In the genomic region with DNA sequence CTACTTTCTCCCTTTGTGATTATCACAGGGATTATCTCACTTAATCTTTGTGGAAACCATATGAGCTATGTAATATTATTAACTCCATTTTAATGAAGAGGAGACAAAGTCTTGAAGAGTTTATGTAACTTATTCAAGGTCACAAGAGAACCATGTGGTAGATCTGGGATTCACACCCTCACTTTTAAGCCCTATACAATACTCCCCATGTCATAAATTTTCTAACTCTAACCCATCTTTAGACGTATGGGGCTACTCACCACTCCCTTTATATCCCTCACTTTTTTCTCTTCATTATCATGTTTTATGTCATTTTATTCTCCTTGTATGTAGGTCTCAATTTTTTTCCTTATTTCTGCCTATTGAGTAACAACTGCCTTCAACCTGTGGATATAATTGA, we compare ENCODE assay signal across 20 cellular contexts.
A peak's percentile ranks its signal among the peaks of the same experiment; 100 is the strongest.
DNase-seq lines count a peak whose midpoint lies in the region; ATAC-seq lines count a peak whose summit lies in the region.
"Had no signal": no experiment of that assay in that cellular context is flagged by ENCODE, and none has a peak within 500 bp of the region (broad histone marks: within the 10 kb centered on the region; RNA-seq: fewer than 3 reads in every experiment).

No MANE protein-coding gene starts in this region.

- peaks cover 15% of the 10 kb centered on the region for H3K9me3 Mint-ChIP-seq in activated CD4-positive, alpha-beta memory T cell treated with anti-CD3 and anti-CD28 coated beads, Interleukin-2, amount 10 ng/mL, durations not matched to agents 7 days and 5 days
- H3K9me3 Mint-ChIP-seq in activated CD4-positive, alpha-beta memory T cell treated with anti-CD3 and anti-CD28 coated beads for 36 hours, result no peaks in the 10 kb centered on the region
- H3K9me3 Mint-ChIP-seq in stimulated activated naive CD8-positive, alpha-beta T cell treated with anti-CD3 and anti-CD28 coated beads, Interleukin-15, Interleukin-2, amounts not matched to agents 100 ng/mL and 50 ng/mL, for 24 hours, result peaks cover 24% of the 10 kb centered on the region
- H3K9me3 Mint-ChIP-seq in activated naive CD8-positive, alpha-beta T cell treated with anti-CD3 and anti-CD28 coated beads for 36 hours, result peaks cover 27% of the 10 kb centered on the region
- H3K9me3 Mint-ChIP-seq in stimulated activated naive CD8-positive, alpha-beta T cell treated with anti-CD3 and anti-CD28 coated beads, Interleukin-15, amount 100 ng/mL, for 72 hours, result peaks cover 21 to 22% of the 10 kb centered on the region in 2 donors

- peaks cover 9% of the 10 kb centered on the region for H3K36me3 Mint-ChIP-seq in activated CD4-positive, alpha-beta memory T cell treated with anti-CD3 and anti-CD28 coated beads, Interleukin-2, amount 10 ng/mL, durations not matched to agents 7 days and 5 days (ENCODE audit: low read depth)
- no peaks in the 10 kb centered on the region for H3K36me3 Mint-ChIP-seq in activated CD4-positive, alpha-beta memory T cell treated with anti-CD3 and anti-CD28 coated beads for 36 hours
- H3K36me3 Mint-ChIP-seq in stimulated activated naive CD8-positive, alpha-beta T cell treated with anti-CD3 and anti-CD28 coated beads, Interleukin-15, Interleukin-2, amounts not matched to agents 100 ng/mL and 50 ng/mL, for 24 hours (ENCODE audit: low read depth), result peaks cover 21% of the 10 kb centered on the region
- H3K36me3 Mint-ChIP-seq in activated naive CD8-positive, alpha-beta T cell treated with anti-CD3 and anti-CD28 coated beads for 36 hours, result peaks cover 45% of the 10 kb centered on the region
- H3K36me3 Mint-ChIP-seq: CD8-positive, alpha-beta memory T cell had no signal

- POLR2A ChIA-PET in activated CD4-positive, alpha-beta memory T cell treated with anti-CD3 and anti-CD28 coated beads, Interleukin-2, amount 10 ng/mL, durations not matched to agents 7 days and 5 days (lab: Charles Lee), result interaction anchor here (0.9 to 2.3 kb wide), 5 partner anchors 15 to 666 kb away, joined by 3 to 7 read pairs (median 6); a partner anchor contains a TSS
- POLR2A ChIA-PET in activated CD4-positive, alpha-beta memory T cell treated with anti-CD3 and anti-CD28 coated beads for 36 hours (lab: Charles Lee), result interaction anchor here (1.0 kb wide), 2 partner anchors 37 to 47 kb away, joined by 3 to 5 read pairs; no protein-coding TSS in a partner anchor

- peak overlapping the region; percentile 69 for H3K27ac Mint-ChIP-seq in activated CD4-positive, alpha-beta memory T cell treated with anti-CD3 and anti-CD28 coated beads, Interleukin-2, amount 10 ng/mL, durations not matched to agents 7 days and 5 days
- H3K27ac Mint-ChIP-seq in activated CD4-positive, alpha-beta memory T cell treated with anti-CD3 and anti-CD28 coated beads for 36 hours, result no peak overlapping the region
- peak overlapping the region; percentile 99 for H3K27ac Mint-ChIP-seq in stimulated activated naive CD8-positive, alpha-beta T cell treated with anti-CD3 and anti-CD28 coated beads, Interleukin-15, Interleukin-2, amounts not matched to agents 100 ng/mL and 50 ng/mL, for 24 hours
- H3K27ac Mint-ChIP-seq in activated naive CD8-positive, alpha-beta T cell treated with anti-CD3 and anti-CD28 coated beads for 36 hours, result peak overlapping the region; percentile 92
- peak overlapping the region; percentile 85 to 97 for H3K27ac Mint-ChIP-seq in stimulated activated naive CD8-positive, alpha-beta T cell treated with anti-CD3 and anti-CD28 coated beads, Interleukin-15, amount 100 ng/mL, for 72 hours

- H3K27me3 Mint-ChIP-seq in activated CD4-positive, alpha-beta memory T cell treated with anti-CD3 and anti-CD28 coated beads, Interleukin-2, amount 10 ng/mL, durations not matched to agents 7 days and 5 days, result peaks cover 7% of the 10 kb centered on the region
- peaks cover 5% of the 10 kb centered on the region for H3K27me3 Mint-ChIP-seq in activated CD4-positive, alpha-beta memory T cell treated with anti-CD3 and anti-CD28 coated beads for 36 hours
- H3K27me3 Mint-ChIP-seq in stimulated activated naive CD8-positive, alpha-beta T cell treated with anti-CD3 and anti-CD28 coated beads, Interleukin-15, Interleukin-2, amounts not matched to agents 100 ng/mL and 50 ng/mL, for 24 hours, result no peaks in the 10 kb centered on the region
- H3K27me3 Mint-ChIP-seq in activated naive CD8-positive, alpha-beta T cell treated with anti-CD3 and anti-CD28 coated beads for 36 hours, result no peaks in the 10 kb centered on the region
- no peaks in the 10 kb centered on the region for H3K27me3 Mint-ChIP-seq in stimulated activated naive CD8-positive, alpha-beta T cell treated with anti-CD3 and anti-CD28 coated beads, Interleukin-15, amount 100 ng/mL, for 72 hours

- intact Hi-C loops in activated CD4-positive, alpha-beta memory T cell treated with anti-CD3 and anti-CD28 coated beads for 36 hours (cut with micrococcal nuclease), result loop anchor here (1.0 to 5.0 kb wide), 3 partner anchors 17 to 87 kb away; no protein-coding TSS in a partner anchor

- ATAC-seq in stimulated activated naive CD8-positive, alpha-beta T cell treated with anti-CD3 and anti-CD28 coated beads, Interleukin-15, Interleukin-2, amounts not matched to agents 100 U/mL and 50 U/mL, for 24 hours, result no peak
- peak; percentile 23 for ATAC-seq in stimulated activated naive CD8-positive, alpha-beta T cell treated with anti-CD3 and anti-CD28 coated beads, Interleukin-15, amount 100 ng/mL, for 72 hours
- ATAC-seq: GM12878, HCT116, Right ventricle myocardium inferior had no signal

- CTCF ChIA-PET in activated CD4-positive, alpha-beta memory T cell treated with anti-CD3 and anti-CD28 coated beads, Interleukin-2, amount 10 ng/mL, durations not matched to agents 7 days and 5 days (lab: Charles Lee), result interaction anchor here (1.1 to 1.4 kb wide), 3 partner anchors 11 to 88 kb away, joined by 3 to 6 read pairs (median 3); no protein-coding TSS in a partner anchor
- CTCF ChIA-PET in activated CD4-positive, alpha-beta memory T cell treated with anti-CD3 and anti-CD28 coated beads for 36 hours (lab: Charles Lee), result interaction anchor here (0.8 to 1.7 kb wide), 2 partner anchors 86 to 88 kb away, joined by 3 to 7 read pairs; no protein-coding TSS in a partner anchor

- H3K4me1 Mint-ChIP-seq in activated CD4-positive, alpha-beta memory T cell treated with anti-CD3 and anti-CD28 coated beads, Interleukin-2, amount 10 ng/mL, durations not matched to agents 7 days and 5 days, result peaks cover 21% of the 10 kb centered on the region
- peaks cover 14% of the 10 kb centered on the region for H3K4me1 Mint-ChIP-seq in activated CD4-positive, alpha-beta memory T cell treated with anti-CD3 and anti-CD28 coated beads for 36 hours (ENCODE audit: low read depth)
- peaks cover 47% of the 10 kb centered on the region for H3K4me1 Mint-ChIP-seq in stimulated activated naive CD8-positive, alpha-beta T cell treated with anti-CD3 and anti-CD28 coated beads, Interleukin-15, Interleukin-2, amounts not matched to agents 100 ng/mL and 50 ng/mL, for 24 hours (ENCODE audit: low read depth)
- H3K4me1 Mint-ChIP-seq in activated naive CD8-positive, alpha-beta T cell treated with anti-CD3 and anti-CD28 coated beads for 36 hours, result peaks cover 36% of the 10 kb centered on the region
- H3K4me1 Mint-ChIP-seq in stimulated activated naive CD8-positive, alpha-beta T cell treated with anti-CD3 and anti-CD28 coated beads, Interleukin-15, amount 100 ng/mL, for 72 hours, result peaks cover 53% of the 10 kb centered on the region

- DNase-seq in activated CD4-positive, alpha-beta memory T cell treated with anti-CD3 and anti-CD28 coated beads, Interleukin-2, amount 10 ng/mL, durations not matched to agents 7 days and 5 days, result no peak
- no peak for DNase-seq in activated CD4-positive, alpha-beta memory T cell treated with anti-CD3 and anti-CD28 coated beads for 36 hours
- DNase-seq in stimulated activated naive CD8-positive, alpha-beta T cell treated with anti-CD3 and anti-CD28 coated beads, Interleukin-15, Interleukin-2, amounts not matched to agents 100 U/mL and 50 U/mL, for 24 hours, result no peak
- no peak for DNase-seq in activated naive CD8-positive, alpha-beta T cell treated with anti-CD3 and anti-CD28 coated beads for 36 hours
- DNase-seq in stimulated activated naive CD8-positive, alpha-beta T cell treated with anti-CD3 and anti-CD28 coated beads, Interleukin-15, amount 100 ng/mL, for 72 hours, result no peak
- no peak for DNase-seq in NCI-H128 (lab: John Stamatoyannopoulos, UW; ENCODE audit: unreplicated experiment)
- DNase-seq in NCI-H524 treated with DMSO at 0.1 percent for 48 hours (lab: John Stamatoyannopoulos, UW), result no peak
- DNase-seq: C1 segment of cervical spinal cord; DMS53; EL; GOT3; NCI-H1092 treated with DMSO at 0.1 percent for 48 hours; NCI-H2081; NCI-H748 treated with DMSO at 0.1 percent for 48 hours; NK-92 treated with Interleukin-12 subunit alpha and Interleukin-12 subunit beta, amount 100 ng/mL, for 24 hours had no signal

- H3K4me3 Mint-ChIP-seq in activated CD4-positive, alpha-beta memory T cell treated with anti-CD3 and anti-CD28 coated beads, Interleukin-2, amount 10 ng/mL, durations not matched to agents 7 days and 5 days, result no peak overlapping the region
- no peak overlapping the region for H3K4me3 Mint-ChIP-seq in activated CD4-positive, alpha-beta memory T cell treated with anti-CD3 and anti-CD28 coated beads for 36 hours
- peak overlapping the region; percentile 56 for H3K4me3 Mint-ChIP-seq in stimulated activated naive CD8-positive, alpha-beta T cell treated with anti-CD3 and anti-CD28 coated beads, Interleukin-15, Interleukin-2, amounts not matched to agents 100 ng/mL and 50 ng/mL, for 24 hours
- H3K4me3 Mint-ChIP-seq in activated naive CD8-positive, alpha-beta T cell treated with anti-CD3 and anti-CD28 coated beads for 36 hours, result no peak overlapping the region
- H3K4me3 Mint-ChIP-seq in stimulated activated naive CD8-positive, alpha-beta T cell treated with anti-CD3 and anti-CD28 coated beads, Interleukin-15, amount 100 ng/mL, for 72 hours, result peak overlapping the region; percentile 13 to 73
- H3K4me3 Mint-ChIP-seq: CD8-positive, alpha-beta memory T cell had no signal

Comparison
In these comparisons a context has a peak if more than half of its experiments do, and no peak if none do; other contexts are left out.
1. H3K4me3 Mint-ChIP-seq: peak in stimulated activated naive CD8-positive, alpha-beta T cell treated with anti-CD3 and anti-CD28 coated beads, Interleukin-15, Interleukin-2, amounts not matched to agents 100 ng/mL and 50 ng/mL, for 24 hours (single experiment) and stimulated activated naive CD8-positive, alpha-beta T cell treated with anti-CD3 and anti-CD28 coated beads, Interleukin-15, amount 100 ng/mL, for 72 hours (2 of 2); none in activated CD4-positive, alpha-beta memory T cell treated with anti-CD3 and anti-CD28 coated beads, Interleukin-2, amount 10 ng/mL, durations not matched to agents 7 days and 5 days (single experiment), activated CD4-positive, alpha-beta memory T cell treated with anti-CD3 and anti-CD28 coated beads for 36 hours (single experiment) and activated naive CD8-positive, alpha-beta T cell treated with anti-CD3 and anti-CD28 coated beads for 36 hours (single experiment).